Comparison of ENCODE assay signal across 9 cellular contexts in genomic region chr17:83052241-83052564, GRCh38. TPM values are rescaled to one million over a fixed set of nuclear protein-coding genes. Genes with fewer than 3 reads are reported as not detected.
A peak's percentile ranks its signal among the peaks of the same experiment; 100 is the strongest.
DNase-seq lines count a peak whose midpoint lies in the region; ATAC-seq, FAIRE-seq and TF ChIP-seq lines count a peak whose summit lies in the region.
"Had no signal": no experiment of that assay in that cellular context is flagged by ENCODE, and none has a peak within 500 bp of the region (broad histone marks: within the 10 kb centered on the region; RNA-seq: fewer than 3 reads in every experiment).

No MANE protein-coding gene starts in this region.

- CTCF ChIA-PET in activated naive CD4-positive, alpha-beta T cell treated with anti-CD3 and anti-CD28 coated beads for 36 hours (lab: Charles Lee), result no interaction called here

- H3K36me3 Mint-ChIP-seq in activated naive CD4-positive, alpha-beta T cell treated with anti-CD3 and anti-CD28 coated beads for 36 hours (ENCODE audit: low read depth), result peaks cover 7% of the 10 kb centered on the region

- H3K27me3 Mint-ChIP-seq in activated naive CD4-positive, alpha-beta T cell treated with anti-CD3 and anti-CD28 coated beads for 36 hours (ENCODE audit: low read depth), result no peaks in the 10 kb centered on the region

- intact Hi-C loops in activated naive CD4-positive, alpha-beta T cell treated with anti-CD3 and anti-CD28 coated beads for 36 hours (cut with micrococcal nuclease), result loop anchor here (5.0 to 10.0 kb wide), 3 partner anchors 170 to 737 kb away; partner anchors contain the start of genes CD7 and FN3KRP
- intact Hi-C loops in ascending aorta (cut with DNase I) (loop anchor here (1.0 kb wide), 1 partner anchor 27 kb away; the partner anchor contains the start of gene METRNL), right lobe of liver (cut with DNase I) (no loop called here), tibial artery (cut with DNase I; ENCODE audit: low total_unique reads) (loop anchor here (1.0 kb wide), 1 partner anchor 27 kb away; the partner anchor contains the start of gene METRNL)

- no peak for DNase-seq in activated naive CD4-positive, alpha-beta T cell treated with anti-CD3 and anti-CD28 coated beads for 36 hours
- DNase-seq in activated naive CD4-positive, alpha-beta T cell treated with anti-CD3 and anti-CD28 coated beads, Interleukin-2, amount 50 U/mL, for 16 hours, result no peak
- DNase-seq in ascending aorta (ENCODE audit: low spot score in 2 of 2) (no peak), right lobe of liver (peak in 1 of 3 donors; percentile 33), tibial artery (no peak), epidermal melanocyte (ENCODE audit: insufficient read length, low spot score) (no peak), GM12891 (ENCODE audit: insufficient read length, low spot score) (no peak), midbrain (lab: John Stamatoyannopoulos, UW) (no peak)

- no peak for FAIRE-seq in GM12891 (lab: Jason Lieb, UNC)
- FAIRE-seq: D721Med had no signal

- peaks cover 8 to 21% of the 10 kb centered on the region in 2 donors for H3K4me1 ChIP-seq in ascending aorta
- H3K4me1 ChIP-seq in right lobe of liver, result peaks cover 0 to 4% (median 0%) of the 10 kb centered on the region in 4 donors
- H3K4me1 ChIP-seq in tibial artery, result peaks cover 0 to 35% (median 28%) of the 10 kb centered on the region in 4 donors

- H3K27ac ChIP-seq in ascending aorta (peak overlapping the region; percentile 83 to 84), right lobe of liver (peak overlapping the region; percentile 76 to 80 (median 79)), tibial artery (peak overlapping the region; percentile 76 to 87)

- 28% methylated on average over 5 of the region's 12 CpGs for WGBS in right lobe of liver (ENCODE audit: insufficient coverage, low coverage, low lambda C conversion rate, missing lambda C conversion rate)

- H3K27me3 ChIP-seq in ascending aorta, result no peaks in the 10 kb centered on the region
- H3K27me3 ChIP-seq in right lobe of liver, result no peaks in the 10 kb centered on the region
- no peaks in the 10 kb centered on the region for H3K27me3 ChIP-seq in tibial artery

- peak overlapping the region; percentile 63 for H3K27ac Mint-ChIP-seq in activated naive CD4-positive, alpha-beta T cell treated with anti-CD3 and anti-CD28 coated beads for 36 hours

- TF ChIP-seq POLR2A in right lobe of liver (IDR thresholded peaks at IDR 0.05) (no peak), GM12891 (IDR thresholded peaks at IDR 0.05; ENCODE audit: low read depth, low read length) (no peak)

- ATAC-seq in right lobe of liver, result no peak

- TF ChIP-seq CTCF in ascending aorta (IDR thresholded peaks at IDR 0.05), result no peak
- no peak for TF ChIP-seq CTCF in right lobe of liver (IDR thresholded peaks at IDR 0.05)
- TF ChIP-seq CTCF in tibial artery (IDR thresholded peaks at IDR 0.05), result no peak

- H3K36me3 ChIP-seq in ascending aorta (no peaks in the 10 kb centered on the region), right lobe of liver (no peaks in the 10 kb centered on the region), tibial artery (no peaks in the 10 kb centered on the region)

- H3K9me3 Mint-ChIP-seq in activated naive CD4-positive, alpha-beta T cell treated with anti-CD3 and anti-CD28 coated beads for 36 hours, result no peaks in the 10 kb centered on the region

- H3K4me3 Mint-ChIP-seq in activated naive CD4-positive, alpha-beta T cell treated with anti-CD3 and anti-CD28 coated beads for 36 hours, result peak overlapping the region; percentile 74

- H3K9me3 ChIP-seq in ascending aorta, result no peaks in the 10 kb centered on the region
- H3K9me3 ChIP-seq in right lobe of liver, result no peaks in the 10 kb centered on the region
- no peaks in the 10 kb centered on the region for H3K9me3 ChIP-seq in tibial artery

- H3K4me1 Mint-ChIP-seq in activated naive CD4-positive, alpha-beta T cell treated with anti-CD3 and anti-CD28 coated beads for 36 hours (ENCODE audit: low read depth), result peaks cover 32% of the 10 kb centered on the region

- H3K4me3 ChIP-seq in ascending aorta (peak overlapping the region; percentile 41 to 98), right lobe of liver (peak overlapping the region; percentile 30 to 76 (median 46)), tibial artery (peak overlapping the region; percentile 72 to 97)

TF ChIP-seq in GM12891, 5 proteins besides CTCF, POLR2A, EP300 and RAD21:
- TF ChIP-seq POLR2AphosphoS5 (IDR thresholded peaks at IDR 0.05; ENCODE audit: low read depth, low read length), result no peak
- TF ChIP-seq POU2F2 (IDR thresholded peaks at IDR 0.05; ENCODE audit: low read depth, low read length), result no peak
- no peak for TF ChIP-seq TAF1 (IDR thresholded peaks at IDR 0.05; ENCODE audit: low read depth, low read length)
- TF ChIP-seq SPI1 (IDR thresholded peaks at IDR 0.05; ENCODE audit: low read depth, low read length), result no peak
- no peak for TF ChIP-seq PAX5 (IDR thresholded peaks at IDR 0.05; ENCODE audit: insufficient read depth, low read length, severe bottlenecking)

RNA-seq across cellular contexts. Expression of gene METRNL, which starts 27.2 kb away (rescaled TPM):
- total RNA-seq in activated naive CD4-positive, alpha-beta T cell treated with anti-CD3 and anti-CD28 coated beads for 36 hours, result 10 to 100 TPM; 14.4 to 15.2 TPM
- total RNA-seq in ascending aorta (257 TPM), right lobe of liver (10 to 100 TPM in 1 of 6 experiments, 1 to 10 TPM in 5; 2.3 to 18.6 (median 5.9) TPM)
- polyA plus RNA-seq in GM12891 (2012; ENCODE audit: low read depth, missing spikeins), result 6.0 TPM

Comparison
In these comparisons a context has a peak if more than half of its experiments do, and no peak if none do; other contexts are left out.
1. RNA of gene METRNL, which starts 27.2 kb away (total RNA-seq): 257 TPM in ascending aorta (single experiment); 14.4 to 15.2 TPM in activated naive CD4-positive, alpha-beta T cell treated with anti-CD3 and anti-CD28 coated beads for 36 hours and 2.3 to 18.6 TPM in right lobe of liver; every median in the first group is over 10 times any median in the second.
2. intact Hi-C loops: an anchor here in activated naive CD4-positive, alpha-beta T cell treated with anti-CD3 and anti-CD28 coated beads for 36 hours (5.0 to 10.0 kb wide), ascending aorta (1.0 kb wide) and tibial artery (1.0 kb wide); none called in right lobe of liver.
3. Peak in every context shown above with its lines, with median percentiles within 50 percentile points of each other: H3K27ac ChIP-seq and H3K4me3 ChIP-seq.